24 cellular contexts compared by ENCODE assay signal in genomic region chr13:100213576-100213975, GRCh38.
"Had no signal": no experiment of that assay in that cellular context is flagged by ENCODE, and none has a peak within 500 bp of the region (broad histone marks: within the 10 kb centered on the region; RNA-seq: fewer than 3 reads in every experiment).

No MANE protein-coding gene starts in this region.

- H3K4me1 ChIP-seq: neural progenitor cell, transverse colon had no signal

- H3K4me2 ChIP-seq: neural progenitor cell had no signal

- H3K27me3 ChIP-seq: cardiac muscle cell, left lung, neural progenitor cell, right lobe of liver, transverse colon had no signal

- ATAC-seq: activated naive CD8-positive, alpha-beta T cell treated with anti-CD3 and anti-CD28 coated beads, Interleukin-2, amount 50 U/mL, for 24 hours; effector memory CD8-positive, alpha-beta T cell; esophagus mucosa; natural killer cell had no signal

- H3K4me3 ChIP-seq: cardiac muscle cell, left lung, lower lobe of right lung, neural progenitor cell, right lobe of liver, transverse colon had no signal

- H3K9me3 ChIP-seq: left lung, lower lobe of right lung, right lobe of liver, transverse colon had no signal

- H2AFZ ChIP-seq: neural progenitor cell had no signal

- H3K27ac ChIP-seq: cardiac muscle cell, left lung, lower lobe of right lung, neural progenitor cell, right lobe of liver, transverse colon, VCaP had no signal

- DNase-seq: activated CD4-positive, alpha-beta memory T cell treated with anti-CD3 and anti-CD28 coated beads for 36 hours; activated CD4-positive, alpha-beta T cell treated with anti-CD3 and anti-CD28 coated beads, Interleukin-2, amount 10 ng/mL, durations not matched to agents 24 days and 14 days; activated CD8-positive, alpha-beta memory T cell treated with anti-CD3 and anti-CD28 coated beads, Interleukin-2, amount 50 U/mL, for 48 hours; activated gamma-delta T cell; activated naive CD8-positive, alpha-beta T cell treated with anti-CD3 and anti-CD28 coated beads, Interleukin-2, amount 50 U/mL, for 24 hours; activated T-cell treated with anti-CD3 and anti-CD28 coated beads, Interleukin-2, amount 50 U/mL, for 24 hours; anterior cingulate cortex; cerebellar nuclear complex; cortex of kidney; effector memory CD8-positive, alpha-beta T cell; left lung; lower lobe of right lung; mesendoderm; natural killer cell; right lobe of liver; stimulated activated CD4-positive, alpha-beta T cell treated with anti-CD3 and anti-CD28 coated beads, Interleukin-2, amount 100 ng/mL, for 48 hours; stimulated activated naive CD4-positive, alpha-beta T cell treated with Interleukin-2 at 50 U/mL for 16 hours; SW 1271; T-helper 9 cell; transverse colon had no signal
